ENCODE assay signal across 8 cellular contexts in the genomic region with DNA sequence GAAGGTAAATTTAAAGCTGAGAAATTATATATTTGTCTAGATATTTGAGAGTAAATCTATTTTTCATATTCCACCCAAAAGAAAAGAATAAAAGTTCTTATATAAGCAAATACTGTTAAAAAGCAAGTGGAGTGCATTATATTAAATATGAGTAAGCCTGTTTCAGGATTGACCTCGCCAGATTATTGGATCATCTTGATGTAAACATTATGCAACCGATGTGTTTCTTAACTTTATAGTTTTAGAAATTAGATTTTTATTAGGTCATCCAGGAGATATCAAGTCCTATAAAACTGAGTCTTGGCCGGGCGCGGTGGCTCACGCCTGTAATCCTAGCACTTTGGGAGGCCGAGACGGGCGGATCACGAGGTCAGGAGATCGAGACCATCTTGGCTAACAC.
"Had no signal": no experiment of that assay in that cellular context is flagged by ENCODE, and none has a peak within 500 bp of the region (broad histone marks: within the 10 kb centered on the region; RNA-seq: fewer than 3 reads in every experiment).

No MANE protein-coding gene starts in this region.

- H3K36me3 Mint-ChIP-seq: IgD-negative memory B cell had no signal

- ATAC-seq: HepG2, K562 had no signal

- H3K27ac ChIP-seq: HL-60, KMS-11 had no signal

- H3K27me3 Mint-ChIP-seq: IgD-negative memory B cell had no signal

- H3K4me3 Mint-ChIP-seq: IgD-negative memory B cell had no signal

- H3K4me3 ChIP-seq: K562 had no signal

- H3K27ac Mint-ChIP-seq: IgD-negative memory B cell had no signal

- DNase-seq: IMR-90, KBM-7, KG1 had no signal
